ENCODE assay signal across 8 cellular contexts in genomic region chr7:66204822-66205735, GRCh38.
A peak's percentile ranks its signal among the peaks of the same experiment; 100 is the strongest.
DNase-seq lines count a peak whose midpoint lies in the region; ATAC-seq and TF ChIP-seq lines count a peak whose summit lies in the region.

TPST1 (plus strand) TSS chr7:66205334; CDS start chr7:66240426, 35,092 bp downstream.

- in situ Hi-C loops in astrocyte of the spinal cord (cut with HindIII; ENCODE audit: low sequenced_read_pairs), result no loop called here

- ATAC-seq in GM18505 (IDR thresholded peaks at IDR 0.05; ENCODE audit: unreplicated experiment), result peak; percentile 93
- peak; percentile 89 for ATAC-seq in HG02938 (IDR thresholded peaks at IDR 0.05; ENCODE audit: unreplicated experiment)

- DNase-seq in NCI-H187 (lab: John Stamatoyannopoulos, UW), result peak; percentile 91
- peak; percentile 81 for DNase-seq in T1000 (lab: John Stamatoyannopoulos, UW)
- DNase-seq in astrocyte of the spinal cord (ENCODE audit: low read depth, low spot score), result peak; percentile 82
- peak; percentile 91 to 93 for DNase-seq in hippocampal formation (lab: John Stamatoyannopoulos, UW)
- peak; percentile 100 for DNase-seq in retina
- DNase-seq in GF-D8 (lab: John Stamatoyannopoulos, UW), result no peak

- H3K4me3 ChIP-seq in astrocyte of the spinal cord (ENCODE audit: low read depth, low read length), result peak within 1 kb of the TSS; percentile 89

- TF ChIP-seq CTCF in astrocyte of the spinal cord (IDR thresholded peaks at IDR 0.05; ENCODE audit: low read depth, low read length), result peak; percentile 44

- TF ChIP-seq POLR2A in GM18505 (IDR thresholded peaks at IDR 0.05; ENCODE audit: borderline replicate concordance, extremely low read depth, insufficient read depth, insufficient read length), result peak; percentile 81
